In genomic region chr6:156564128-156564806, GRCh38 we compare ENCODE assay signal across 8 cellular contexts.
A peak's percentile ranks its signal among the peaks of the same experiment; 100 is the strongest.
DNase-seq lines count a peak whose midpoint lies in the region; ATAC-seq, FAIRE-seq and TF ChIP-seq lines count a peak whose summit lies in the region.

No MANE protein-coding gene starts in this region.

- H3K36me3 Mint-ChIP-seq in GM23338 (ENCODE audit: low read depth): peaks cover 3% of the 10 kb centered on the region; the same call in 2 of the 3 replicates

- H3K27ac Mint-ChIP-seq in GM23338: no peak overlapping the region

- peak; percentile 99 for ATAC-seq in GM23338
- peak; percentile 98 to 100 (median 99) for ATAC-seq in pancreas

- FAIRE-seq in frontal cortex (lab: Jason Lieb, UNC): no peak
- FAIRE-seq in pancreas (lab: Jason Lieb, UNC): peak; percentile 13

- TF ChIP-seq CTCF in GM23338 (conservative IDR thresholded peaks at IDR 0.05; ENCODE audit: low read depth in 2 of 2) (peak; percentile 92), pancreas (IDR thresholded peaks at IDR 0.05) (peak; percentile 81 to 89 (median 87)), tibial nerve (IDR thresholded peaks at IDR 0.05) (peak; percentile 89 to 94 (median 92))

- no peak for TF ChIP-seq POLR2A in tibial nerve (IDR thresholded peaks at IDR 0.05)

- intact Hi-C loops in pancreas (cut with DNase I): loop anchor here in 1 of 3 donors (10.0 kb wide), 1 partner anchor 211 kb away; the partner anchor contains the start of gene ARID1B

- H3K27ac ChIP-seq in GM23338 (ENCODE audit: low read depth): no peak overlapping the region
- H3K27ac ChIP-seq in pancreas: no peak overlapping the region
- H3K27ac ChIP-seq in tibial nerve: no peak overlapping the region

- WGBS in pancreas, 2 donors: 1 to 2% methylated on average over 14 of the region's 14 CpGs
- 8 to 10% methylated on average over 14 of the region's 14 CpGs for WGBS in tibial nerve, 2 donors

- TF ChIP-seq EP300 in tibial nerve (IDR thresholded peaks at IDR 0.05): peak in 1 of 2 donors; percentile 76

- H3K27me3 ChIP-seq in GM23338 (ENCODE audit: insufficient read depth) (no peaks in the 10 kb centered on the region), pancreas (no peaks in the 10 kb centered on the region), tibial nerve (no peaks in the 10 kb centered on the region)

- H3K79me2 ChIP-seq in GM23338 (replicated peaks; ENCODE audit: insufficient read depth): no peaks in the 10 kb centered on the region

- no peaks in the 10 kb centered on the region for H4K20me1 ChIP-seq in GM23338 (replicated peaks; ENCODE audit: insufficient read depth)

- H3K9me3 Mint-ChIP-seq in GM23338: peaks cover 20% of the 10 kb centered on the region

- H3K4me3 ChIP-seq in GM23338 (no peak overlapping the region), pancreas (no peak overlapping the region), tibial nerve (no peak overlapping the region)

- H3K36me3 ChIP-seq in GM23338 (ENCODE audit: insufficient read depth) (no peaks in the 10 kb centered on the region), pancreas (no peaks in the 10 kb centered on the region), tibial nerve (no peaks in the 10 kb centered on the region)

- H3K9me3 ChIP-seq in pancreas: no peaks in the 10 kb centered on the region
- H3K9me3 ChIP-seq in tibial nerve: peaks cover 0 to 10% (median 0%) of the 10 kb centered on the region in 4 donors

- no peaks in the 10 kb centered on the region for H3K27me3 Mint-ChIP-seq in GM23338 (ENCODE audit: insufficient read depth, low read depth, poor library complexity)

- H2AFZ ChIP-seq in GM23338: peak overlapping the region; percentile 88

- peaks cover 4% of the 10 kb centered on the region; the same call in 1 of the 3 replicates for H3K4me1 Mint-ChIP-seq in GM23338

- no peak overlapping the region for H3K4me3 Mint-ChIP-seq in GM23338

- no peaks in the 10 kb centered on the region for H3F3A ChIP-seq in GM23338 (replicated peaks; ENCODE audit: low read depth)

- no peaks in the 10 kb centered on the region for H3K4me1 ChIP-seq in GM23338 (ENCODE audit: insufficient read depth)
- H3K4me1 ChIP-seq in pancreas: no peaks in the 10 kb centered on the region
- peaks cover 0 to 8% (median 0%) of the 10 kb centered on the region in 4 donors for H3K4me1 ChIP-seq in tibial nerve

- DNase-seq in ELR (ENCODE audit: low read depth) (peak; percentile 65), GM23338 (ENCODE audit: low spot score) (peak; percentile 81), LHCN-M2 (ENCODE audit: low read depth) (peak; percentile 31), SHP77 (lab: John Stamatoyannopoulos, UW) (peak; percentile 60 to 67), activated gamma-delta T cell (lab: John Stamatoyannopoulos, UW) (peak; percentile 20), frontal cortex (ENCODE audit: low spot score in 2 of 2) (peak; percentile 42 to 80), pancreas (peak; percentile 63 to 96 (median 81)), tibial nerve (ENCODE audit: low spot score in 2 of 2) (peak; percentile 73 to 84)

- no peaks in the 10 kb centered on the region for H3K9me2 ChIP-seq in GM23338 (ENCODE audit: insufficient read depth)

- no peak overlapping the region for H3K4me2 ChIP-seq in GM23338

TF ChIP-seq in GM23338, 12 proteins besides CTCF, POLR2A, EP300 and RAD21 (continues in another document):
- TF ChIP-seq ZNF331 (CRISPR knock-in tag; IDR thresholded peaks at IDR 0.05; ENCODE audit: low read depth) (no peak), JUNB (IDR thresholded peaks at IDR 0.05; ENCODE audit: unreplicated experiment) (no peak), EZH2 (IDR thresholded peaks at IDR 0.05; ENCODE audit: low read depth, unreplicated experiment) (no peak), ZNF114 (CRISPR knock-in tag; IDR thresholded peaks at IDR 0.05) (no peak), EZH2phosphoT487 (IDR thresholded peaks at IDR 0.05; ENCODE audit: unreplicated experiment) (no peak), NANOG (IDR thresholded peaks at IDR 0.05; ENCODE audit: borderline replicate concordance) (no peak), CREB1 (CRISPR knock-in tag; IDR thresholded peaks at IDR 0.05; ENCODE audit: low read depth) (no peak), REST (IDR thresholded peaks at IDR 0.05; ENCODE audit: unreplicated experiment) (no peak), POLR2AphosphoS5 (IDR thresholded peaks at IDR 0.05; ENCODE audit: low read depth) (no peak), ZNF462 (CRISPR knock-in tag; IDR thresholded peaks at IDR 0.05) (no peak), STAT1 (IDR thresholded peaks at IDR 0.05; ENCODE audit: unreplicated experiment) (no peak)

Comparison
In these comparisons a context has a peak if more than half of its experiments do, and no peak if none do; other contexts are left out.
1. DNase-seq: peak in every context shown above with its lines; median percentile 81 in GM23338; 81 in pancreas; 78 in tibial nerve; 65 in ELR; 64 in SHP77; 61 in frontal cortex; 31 in LHCN-M2; 20 in activated gamma-delta T cell.